In genomic region chr17:37478187-37478586, GRCh38 we compare ENCODE assay signal across 16 cellular contexts. TPM values are rescaled to one million over a fixed set of nuclear protein-coding genes. Genes with fewer than 3 reads are reported as not detected.
DNase-seq lines count a peak whose midpoint lies in the region; ATAC-seq, FAIRE-seq and TF ChIP-seq lines count a peak whose summit lies in the region.
"Had no signal": no experiment of that assay in that cellular context is flagged by ENCODE, and none has a peak within 500 bp of the region (broad histone marks: within the 10 kb centered on the region; RNA-seq: fewer than 3 reads in every experiment).

No MANE protein-coding gene starts in this region.

- no peak overlapping the region for H2AFZ ChIP-seq in mammary epithelial cell (ENCODE audit: low read depth, low read length)

- H3K4me3 ChIP-seq in mammary epithelial cell (replicated peaks in 1 of 3; ENCODE audit: insufficient read depth in 1 of 3, low read depth in 2 of 3, low read length in 3 of 3) (no peak overlapping the region), vagina (no peak overlapping the region)
- H3K4me3 ChIP-seq: SJSA1, upper lobe of left lung had no signal

- peaks cover 8% of the 10 kb centered on the region for H3K36me3 ChIP-seq in mammary epithelial cell (ENCODE audit: insufficient read depth, low read length)
- peaks cover 0 to 39% of the 10 kb centered on the region in 2 donors for H3K36me3 ChIP-seq in vagina

- FAIRE-seq in RCC 7860 (lab: Jason Lieb, UNC), result no peak
- FAIRE-seq: A204.1 had no signal

- TF ChIP-seq POLR2A in vagina (IDR thresholded peaks at IDR 0.05), result no peak

- intact Hi-C loops in mammary epithelial cell (cut with micrococcal nuclease) (loop anchor here (1.0 kb wide), 1 partner anchor 10 kb away; no protein-coding TSS in a partner anchor), left cardiac atrium (cut with DNase I) (no loop called here), vagina (cut with DNase I) (no loop called here)

- TF ChIP-seq CTCF in mammary epithelial cell (conservative IDR thresholded peaks at IDR 0.05 in 1 of 2, IDR thresholded peaks at IDR 0.05 in 1 of 2; ENCODE audit: extremely low read depth in 1 of 2, insufficient read depth in 1 of 2, low read depth in 1 of 2, low read length in 2 of 2), result no peak
- TF ChIP-seq CTCF in vagina (IDR thresholded peaks at IDR 0.05), result no peak

- DNase-seq in SIG-M5 treated with dmso at 0.1 percent for 504 hours (lab: John Stamatoyannopoulos, UW; ENCODE audit: unreplicated experiment) (peak; percentile 12), SIG-M5 (lab: John Stamatoyannopoulos, UW) (no peak), mammary epithelial cell (peak; percentile 42), left cardiac atrium (peak; percentile 55), vagina (ENCODE audit: extremely low spot score in 2 of 2) (no peak), RCC 7860 (ENCODE audit: low spot score) (no peak)
- DNase-seq in stimulated activated CD8-positive, alpha-beta memory T cell treated with anti-CD3 and anti-CD28 coated beads, Interleukin-4, amount 100 ng/mL, for 48 hours, result no peak
- DNase-seq: activated naive CD8-positive, alpha-beta T cell treated with anti-CD3 and anti-CD28 coated beads, Interleukin-2, amount 10 ng/mL, durations not matched to agents 7 days and 5 days; dermis blood vessel endothelial cell; NCI-H1092; NCI-H524 treated with DMSO at 0.1 percent for 48 hours; stimulated activated CD4-positive, alpha-beta T cell treated with anti-CD3 and anti-CD28 coated beads, Interleukin-12 subunit alpha, Interleukin-12 subunit beta, amount 100 ng/mL, for 4 hours; upper lobe of left lung had no signal

- CTCF ChIA-PET in mammary epithelial cell (lab: Charles Lee; ENCODE audit: low non-redundant PET), result interaction anchor here (0.7 kb wide), 1 partner anchor 105 kb away, joined by 3 read pairs; no protein-coding TSS in a partner anchor

- no peaks in the 10 kb centered on the region for H4K20me1 ChIP-seq in mammary epithelial cell (ENCODE audit: insufficient read depth, low read length)

- H3K79me2 ChIP-seq in mammary epithelial cell (ENCODE audit: insufficient read depth, low read length), result no peaks in the 10 kb centered on the region

- H3K27ac ChIP-seq in mammary epithelial cell (ENCODE audit: insufficient read depth, low read depth, low read length) (peak overlapping the region; percentile 93), vagina (peak overlapping the region; percentile 66)
- H3K27ac ChIP-seq: SJSA1, upper lobe of left lung had no signal

- ATAC-seq in left cardiac atrium, result peak; percentile 45 to 74
- ATAC-seq in HG02981 (IDR thresholded peaks at IDR 0.05; ENCODE audit: unreplicated experiment), result no peak

- WGBS in mammary epithelial cell (ENCODE audit: low coverage, missing lambda C conversion rate), result 4% methylated on average over 2 of the region's 2 CpGs

- no peaks in the 10 kb centered on the region for H3K9me3 ChIP-seq in mammary epithelial cell (replicated peaks; ENCODE audit: insufficient read depth, low read length)
- H3K9me3 ChIP-seq in vagina, result no peaks in the 10 kb centered on the region
- H3K9me3 ChIP-seq: SJSA1, upper lobe of left lung had no signal

- H3K4me2 ChIP-seq in mammary epithelial cell (ENCODE audit: insufficient read depth, low read depth, low read length), result no peak overlapping the region

- BruUV-seq in mammary epithelial cell (replicated peaks; lab: Mats Ljungman, UMichigan), result no TSS peak

- H3K9ac ChIP-seq in mammary epithelial cell (ENCODE audit: insufficient read depth, low read length), result no peak overlapping the region

- dilution Hi-C loops in mammary epithelial cell (cut with HindIII; ENCODE audit: low sequenced_read_pairs), result no loop called here

- in situ Hi-C loops in mammary epithelial cell (cut with MboI; ENCODE audit: low sequenced_read_pairs in 2 of 2), result no loop called here

- H3K4me1 ChIP-seq in mammary epithelial cell (ENCODE audit: insufficient read depth, low read length) (peaks cover 31% of the 10 kb centered on the region), vagina (peaks cover 52% of the 10 kb centered on the region)

- H3K27me3 ChIP-seq in mammary epithelial cell (ENCODE audit: insufficient read depth, low read length), result no peaks in the 10 kb centered on the region
- no peaks in the 10 kb centered on the region for H3K27me3 ChIP-seq in vagina
- H3K27me3 ChIP-seq: SJSA1, upper lobe of left lung had no signal

RNA-seq across cellular contexts. Expression of gene DUSP14, which starts 11.5 kb away (rescaled TPM):
- 100 to 1,000 TPM; 121 to 148 TPM for total RNA-seq in mammary epithelial cell
- polyA plus RNA-seq in mammary epithelial cell, result 132 TPM
- 69.3 TPM for polyA minus RNA-seq in mammary epithelial cell
- 10 to 100 TPM; 18.7 to 19.1 TPM for total RNA-seq in left cardiac atrium
- total RNA-seq in vagina, result 19.9 TPM

Comparison
In these comparisons a context has a peak if more than half of its experiments do, and no peak if none do; other contexts are left out.
1. DNase-seq: peak in SIG-M5 treated with dmso at 0.1 percent for 504 hours (single experiment), mammary epithelial cell (single experiment) and left cardiac atrium (single experiment); none in SIG-M5 (single experiment), vagina (0 of 2), stimulated activated CD8-positive, alpha-beta memory T cell treated with anti-CD3 and anti-CD28 coated beads, Interleukin-4, amount 100 ng/mL, for 48 hours (single experiment) and RCC 7860 (single experiment).